ENCODE assay signal across 8 cellular contexts in the genomic region with DNA sequence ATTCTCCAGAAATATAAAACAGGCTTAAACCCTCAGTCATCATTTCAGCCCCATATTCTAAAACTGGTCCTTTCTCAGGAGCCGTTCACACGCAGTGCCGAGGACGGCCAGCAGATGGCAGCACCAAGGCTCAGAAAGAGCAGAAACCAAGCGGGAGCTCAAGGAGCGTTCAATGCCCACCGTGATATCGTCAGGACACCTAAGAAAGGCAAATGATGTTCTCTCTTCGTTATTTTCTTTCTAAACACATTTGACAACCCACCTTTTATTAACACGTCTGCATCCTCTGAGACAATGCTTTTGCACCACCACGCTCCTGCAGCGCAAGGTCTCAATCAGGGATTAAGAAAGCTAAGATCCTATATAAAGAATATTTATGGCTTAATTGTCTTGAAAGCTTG. TPM values are rescaled to one million over a fixed set of nuclear protein-coding genes. Genes with fewer than 3 reads are reported as not detected.
DNase-seq lines count a peak whose midpoint lies in the region; ATAC-seq and TF ChIP-seq lines count a peak whose summit lies in the region.

No MANE protein-coding gene starts in this region.

- no peaks in the 10 kb centered on the region for H4K20me1 ChIP-seq in OCI-LY7 (ENCODE audit: insufficient read depth, low read length)

- peaks cover 0 to 57% (median 0%) of the 10 kb centered on the region in 4 donors for H3K27me3 ChIP-seq in esophagus muscularis mucosa

- DNase-seq in AG04449 (ENCODE audit: low read depth, low spot score) (no peak), HT1080 (ENCODE audit: low read depth) (peak; percentile 60), OCI-LY7 (ENCODE audit: low spot score) (peak; percentile 83), esophagus muscularis mucosa (ENCODE audit: extremely low spot score) (peak; percentile 95), natural killer cell (peak; percentile 80)
- DNase-seq in activated T-cell treated with anti-CD3 and anti-CD28 coated beads, Interleukin-2, amount 50 U/mL, for 1 hour: peak; percentile 88
- peak; percentile 91 to 95 for DNase-seq in stimulated activated effector memory CD8-positive, alpha-beta T cell treated with anti-CD3 and anti-CD28 coated beads, Interleukin-12 subunit alpha, Interleukin-12 subunit beta, amount 100 ng/mL, for 72 hours (ENCODE audit: low spot score in 2 of 2)

- no peaks in the 10 kb centered on the region for H3K9me2 ChIP-seq in OCI-LY7 (ENCODE audit: insufficient read depth, low read length)

- no peak overlapping the region for H3K27ac Mint-ChIP-seq in natural killer cell
- no peak overlapping the region for H3K27ac Mint-ChIP-seq in stimulated activated effector memory CD8-positive, alpha-beta T cell treated with anti-CD3 and anti-CD28 coated beads, Interleukin-12 subunit alpha, Interleukin-12 subunit beta, amount 100 ng/mL, for 72 hours

- CTCF ChIA-PET in AG04449 (lab: Yijun Ruan, JAX): interaction anchor here (0.6 to 15.0 kb wide), 57 partner anchors 9 to 685 kb away, joined by 3 to 410 read pairs (median 4); no protein-coding TSS in a partner anchor
- CTCF ChIA-PET in OCI-LY7 (lab: Charles Lee; ENCODE audit: unreplicated experiment): interaction anchor here (1.0 to 1.5 kb wide), 5 partner anchors 132 to 173 kb away, joined by 3 to 9 read pairs (median 5); no protein-coding TSS in a partner anchor

- no peak for TF ChIP-seq POLR2A in esophagus muscularis mucosa (IDR thresholded peaks at IDR 0.05; ENCODE audit: low read depth)

- H3K9me3 ChIP-seq in OCI-LY7 (ENCODE audit: low read length) (no peaks in the 10 kb centered on the region), esophagus muscularis mucosa (no peaks in the 10 kb centered on the region)

- peaks cover 5% of the 10 kb centered on the region for H3K4me1 ChIP-seq in OCI-LY7 (ENCODE audit: insufficient read depth, low read length, poor library complexity, severe bottlenecking)
- peaks cover 0 to 4% (median 0%) of the 10 kb centered on the region in 4 donors for H3K4me1 ChIP-seq in esophagus muscularis mucosa

- no peak overlapping the region for H3K27ac ChIP-seq in OCI-LY7 (ENCODE audit: low read depth, low read length, poor library complexity, severe bottlenecking)
- no peak overlapping the region for H3K27ac ChIP-seq in esophagus muscularis mucosa (replicated peaks in 1 of 4)

- peak; percentile 90 for TF ChIP-seq CTCF in AG04449 (IDR thresholded peaks at IDR 0.05; ENCODE audit: insufficient read depth, low read length, missing control alignments)
- peak; percentile 99 for TF ChIP-seq CTCF in OCI-LY7 (conservative IDR thresholded peaks at IDR 0.05; ENCODE audit: low read length)
- TF ChIP-seq CTCF in esophagus muscularis mucosa (IDR thresholded peaks at IDR 0.05): peak; percentile 90 to 99 (median 97)
- peak; percentile 95 for TF ChIP-seq CTCF in natural killer cell (IDR thresholded peaks at IDR 0.05)

- POLR2A ChIA-PET in AG04449 (lab: Yijun Ruan, JAX) (interaction anchor here (0.5 kb wide), 1 partner anchor 671 kb away, joined by 3 read pairs; no protein-coding TSS in a partner anchor), OCI-LY7 (lab: Charles Lee) (interaction anchor here (0.5 to 1.0 kb wide), 5 partner anchors 67 to 168 kb away, joined by 3 to 4 read pairs (median 3); no protein-coding TSS in a partner anchor)

- H3K4me3 ChIP-seq in AG04449 (ENCODE audit: low read depth, low read length) (no peak overlapping the region), OCI-LY7 (ENCODE audit: low read depth, low read length, poor library complexity, severe bottlenecking) (no peak overlapping the region), esophagus muscularis mucosa (no peak overlapping the region)

- H2AFZ ChIP-seq in OCI-LY7 (ENCODE audit: low read length): no peak overlapping the region

- H3K27me3 Mint-ChIP-seq in natural killer cell (ENCODE audit: low read depth in 2 of 2): peaks cover 31% of the 10 kb centered on the region in 2 donors

- H3K79me2 ChIP-seq in OCI-LY7 (ENCODE audit: insufficient read depth, low read depth, low read length): no peaks in the 10 kb centered on the region

- H3K36me3 Mint-ChIP-seq in natural killer cell: no peaks in the 10 kb centered on the region
- H3K36me3 Mint-ChIP-seq in stimulated activated effector memory CD8-positive, alpha-beta T cell treated with anti-CD3 and anti-CD28 coated beads, Interleukin-12 subunit alpha, Interleukin-12 subunit beta, amount 100 ng/mL, for 72 hours: no peaks in the 10 kb centered on the region

- H3K36me3 ChIP-seq in OCI-LY7 (ENCODE audit: insufficient read depth, low read length) (no peaks in the 10 kb centered on the region; the same call in 1 of the 2 replicates), esophagus muscularis mucosa (no peaks in the 10 kb centered on the region)

- intact Hi-C loops in OCI-LY7 (cut with micrococcal nuclease; ENCODE audit: unreplicated experiment): loop anchor here (1.0 kb wide), 2 partner anchors 139 to 169 kb away; no protein-coding TSS in a partner anchor
- intact Hi-C loops in esophagus muscularis mucosa (cut with DNase I): loop anchor here (1.0 kb wide), 1 partner anchor 169 kb away; no protein-coding TSS in a partner anchor
- intact Hi-C loops in natural killer cell (cut with micrococcal nuclease): loop anchor here (1.0 kb wide), 2 partner anchors 139 to 169 kb away; no protein-coding TSS in a partner anchor

- peaks cover 5 to 9% of the 10 kb centered on the region in 2 donors for H3K4me1 Mint-ChIP-seq in natural killer cell
- peaks cover 9% of the 10 kb centered on the region for H3K4me1 Mint-ChIP-seq in stimulated activated effector memory CD8-positive, alpha-beta T cell treated with anti-CD3 and anti-CD28 coated beads, Interleukin-12 subunit alpha, Interleukin-12 subunit beta, amount 100 ng/mL, for 72 hours

- BruUV-seq in OCI-LY7 (replicated peaks; lab: Mats Ljungman, UMichigan): no TSS peak

- 11% methylated on average over 12 of the region's 12 CpGs for WGBS in esophagus muscularis mucosa

- no peak overlapping the region for H3K4me3 Mint-ChIP-seq in natural killer cell
- no peak overlapping the region for H3K4me3 Mint-ChIP-seq in stimulated activated effector memory CD8-positive, alpha-beta T cell treated with anti-CD3 and anti-CD28 coated beads, Interleukin-12 subunit alpha, Interleukin-12 subunit beta, amount 100 ng/mL, for 72 hours

- no peak overlapping the region; the same call in 1 of the 2 replicates for H3K4me2 ChIP-seq in OCI-LY7 (ENCODE audit: low read length)

- no peak for TF ChIP-seq EP300 in esophagus muscularis mucosa (IDR thresholded peaks at IDR 0.05)

- H3K9me3 Mint-ChIP-seq in natural killer cell: no peaks in the 10 kb centered on the region
- no peaks in the 10 kb centered on the region for H3K9me3 Mint-ChIP-seq in stimulated activated effector memory CD8-positive, alpha-beta T cell treated with anti-CD3 and anti-CD28 coated beads, Interleukin-12 subunit alpha, Interleukin-12 subunit beta, amount 100 ng/mL, for 72 hours

- ATAC-seq in GM18867 (IDR thresholded peaks at IDR 0.05; ENCODE audit: unreplicated experiment): peak; percentile 70
- ATAC-seq in natural killer cell: peak; percentile 87 to 94 (median 91)
- peak; percentile 82 for ATAC-seq in stimulated activated effector memory CD8-positive, alpha-beta T cell treated with anti-CD3 and anti-CD28 coated beads, Interleukin-12 subunit alpha, Interleukin-12 subunit beta, amount 100 ng/mL, for 72 hours

RNA-seq across cellular contexts. Expression of gene RBM33, which starts 45.7 kb away (rescaled TPM):
- total RNA-seq in HT1080 (2014; rRNA removed; shearing (Covaris generic)): 18.8 and 19.7 TPM in 2 replicates
- polyA plus RNA-seq in HT1080 (2015; cell fraction: cytosol; rRNA removed): 11.1 and 19.4 TPM in 2 replicates
- 47.7 and 62.1 TPM in 2 replicates for polyA plus RNA-seq in HT1080 (2015; cell fraction: nucleus; rRNA removed)
- 67.6 and 79.2 TPM in 2 replicates for total RNA-seq in OCI-LY7 (2014; rRNA removed; shearing (Covaris generic))
- 127 and 150 TPM in 2 replicates for total RNA-seq in OCI-LY7 (2022)
- 10 to 100 TPM; 27.0 to 34.5 (median 32.6) TPM for total RNA-seq in esophagus muscularis mucosa
- total RNA-seq in natural killer cell: 100 to 1,000 TPM; 161 to 182 (median 182) TPM

RNA-seq across cellular contexts. Expression of gene CNPY1, which starts 52.5 kb away (rescaled TPM):
- total RNA-seq in HT1080 (2014; rRNA removed; shearing (Covaris generic)): not detected in 2 replicates
- polyA plus RNA-seq in HT1080 (2015; cell fraction: cytosol; rRNA removed): not detected in 2 replicates
- not detected in 2 replicates for polyA plus RNA-seq in HT1080 (2015; cell fraction: nucleus; rRNA removed)
- total RNA-seq in OCI-LY7 (2014; rRNA removed; shearing (Covaris generic)): not detected in 2 replicates
- total RNA-seq in OCI-LY7 (2022) (not detected in 2 replicates), esophagus muscularis mucosa (not detected), natural killer cell (not detected)
